Comparison of ENCODE assay signal across 1 cellular context in genomic region chr22:50101870-50102565, GRCh38.
TF ChIP-seq lines count a peak whose summit lies in the region.

No MANE protein-coding gene starts in this region.

TF ChIP-seq in HepG2, 621 proteins besides CTCF, POLR2A, EP300 and RAD21:
- no peak for TF ChIP-seq ISL2 (CRISPR knock-in tag; IDR thresholded peaks at IDR 0.05)
- no peak for TF ChIP-seq ZBTB40 (IDR thresholded peaks at IDR 0.05)
- peak; percentile 71 for TF ChIP-seq ZBTB40 (CRISPR knock-in tag; IDR thresholded peaks at IDR 0.05)
